In the genomic region with DNA sequence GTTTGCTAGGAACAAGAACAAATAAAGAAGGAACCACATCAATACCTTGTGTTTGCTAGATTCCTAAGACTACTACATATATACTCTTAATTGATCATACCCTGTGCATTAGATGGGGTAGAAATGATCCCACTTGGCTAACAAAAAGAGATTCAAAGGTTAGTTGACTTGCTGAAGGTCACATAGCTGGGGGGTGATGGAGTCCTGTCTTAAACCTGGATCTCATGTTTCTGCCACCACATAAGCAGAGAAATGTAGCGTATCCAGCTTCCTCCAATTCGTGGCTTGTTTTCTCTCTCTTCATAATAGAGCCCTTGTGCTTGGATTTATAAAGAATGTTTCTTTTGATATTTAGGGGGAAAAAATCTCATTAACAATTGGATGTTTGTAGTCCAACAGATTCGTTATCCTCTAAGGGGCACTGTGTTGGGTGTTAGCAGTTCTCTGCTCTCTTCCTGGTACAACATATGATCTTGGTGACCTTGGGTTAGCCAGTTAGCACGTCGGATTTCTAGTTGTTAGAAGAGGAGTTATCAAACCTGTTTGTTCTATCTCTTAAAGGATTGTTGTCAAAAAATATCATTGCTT, we compare ENCODE assay signal across 16 cellular contexts.
DNase-seq lines count a peak whose midpoint lies in the region; ATAC-seq lines count a peak whose summit lies in the region.
"Had no signal": no experiment of that assay in that cellular context is flagged by ENCODE, and none has a peak within 500 bp of the region (broad histone marks: within the 10 kb centered on the region; RNA-seq: fewer than 3 reads in every experiment).

No MANE protein-coding gene starts in this region.

- intact Hi-C loops in sciatic nerve (cut with DNase I), result no loop called here

- peak; percentile 89 for DNase-seq in Ammon's horn (ENCODE audit: low spot score)
- peak; percentile 97 for DNase-seq in globus pallidus (ENCODE audit: low spot score)
- no peak for DNase-seq in sciatic nerve (ENCODE audit: low spot score)
- DNase-seq in NCI-H1694 treated with DMSO at 0.1 percent for 48 hours (lab: John Stamatoyannopoulos, UW), result no peak
- DNase-seq in KG1 (lab: John Stamatoyannopoulos, UW), result no peak
- no peak for DNase-seq in activated CD4-positive, alpha-beta T cell treated with anti-CD3 and anti-CD28 coated beads for 48 hours
- DNase-seq: DMS79, NCI-H1092 treated with DMSO at 0.1 percent for 48 hours, NCI-H1694, NCI-H446, NCI-H774, PC-9 had no signal

- H3K27ac ChIP-seq in angular gyrus (ENCODE audit: low read depth, low read length), result peak overlapping the region; percentile 97
- H3K27ac ChIP-seq: KMS-11, PC-9 had no signal

- ATAC-seq in sciatic nerve (peak; percentile 8), HG03175 (IDR thresholded peaks at IDR 0.05; ENCODE audit: unreplicated experiment) (no peak)
- ATAC-seq: SK-N-SH treated with all-trans-retinoic acid at 6 μM for 48 hours had no signal

Comparison
In these comparisons a context has a peak if more than half of its experiments do, and no peak if none do; other contexts are left out.
1. DNase-seq: peak in Ammon's horn (single experiment) and globus pallidus (single experiment); none in sciatic nerve (single experiment), NCI-H1694 treated with DMSO at 0.1 percent for 48 hours (single experiment), KG1 (single experiment) and activated CD4-positive, alpha-beta T cell treated with anti-CD3 and anti-CD28 coated beads for 48 hours (single experiment).